ENCODE assay signal across 12 cellular contexts in the genomic region with DNA sequence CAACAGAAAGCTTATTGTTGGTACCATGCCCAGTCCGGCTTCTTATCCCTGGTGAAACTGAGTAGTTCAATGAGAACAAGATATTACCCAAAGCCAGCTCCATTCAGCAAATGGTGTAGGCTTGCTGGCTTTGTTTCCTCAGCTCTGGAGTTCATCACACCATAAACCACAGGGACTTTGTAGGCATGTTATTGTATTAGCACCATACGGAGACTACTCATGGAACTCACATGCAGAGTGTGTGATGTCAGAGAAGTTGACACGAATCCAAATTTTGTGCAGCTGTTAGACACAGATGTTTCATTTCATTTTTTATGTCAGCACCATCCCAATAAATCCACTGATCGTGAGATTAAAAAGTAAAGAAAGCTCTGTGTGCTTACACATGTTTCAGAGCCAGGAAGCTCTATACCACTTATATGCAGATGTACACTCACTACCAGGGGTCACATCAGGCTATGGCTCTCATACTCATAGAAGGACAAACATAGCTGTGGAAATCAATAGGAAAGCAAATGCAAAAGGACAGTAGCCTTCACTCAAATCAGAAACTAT.
DNase-seq lines count a peak whose midpoint lies in the region; ATAC-seq and TF ChIP-seq lines count a peak whose summit lies in the region.
"Had no signal": no experiment of that assay in that cellular context is flagged by ENCODE, and none has a peak within 500 bp of the region (broad histone marks: within the 10 kb centered on the region; RNA-seq: fewer than 3 reads in every experiment).

No MANE protein-coding gene starts in this region.

- H3K23ac ChIP-seq in trophoblast cell (ENCODE audit: low read length) = peak overlapping the region; percentile 70

- peaks cover 0 to 2% of the 10 kb centered on the region in 2 experiments for H3K4me1 ChIP-seq in trophoblast cell (ENCODE audit: control insufficient read depth in 1 of 2, insufficient read depth in 2 of 2, low read length in 2 of 2)
- H3K4me1 ChIP-seq: colonic mucosa had no signal

- no peak overlapping the region for H3K4me2 ChIP-seq in trophoblast cell (ENCODE audit: low read length)

- no peak overlapping the region for H2AK5ac ChIP-seq in trophoblast cell (ENCODE audit: low read length)

- H3K18ac ChIP-seq in trophoblast cell (ENCODE audit: low read length) = no peak overlapping the region

- H3K36me3 ChIP-seq in trophoblast cell (ENCODE audit: control insufficient read depth in 1 of 2, insufficient read depth in 2 of 2, low read length in 2 of 2) = no peaks in the 10 kb centered on the region
- H3K36me3 ChIP-seq: colonic mucosa had no signal

- H3K27ac ChIP-seq in trophoblast cell (ENCODE audit: low read depth, low read length) = no peak overlapping the region
- H3K27ac ChIP-seq: colonic mucosa had no signal

- H3K9ac ChIP-seq in trophoblast cell (ENCODE audit: low read length) = no peak overlapping the region

- H4K91ac ChIP-seq in trophoblast cell (ENCODE audit: low read depth, low read length) = no peak overlapping the region

- TF ChIP-seq CTCF in fibroblast of the aortic adventitia (IDR thresholded peaks at IDR 0.05; ENCODE audit: insufficient read depth, low read length) = no peak

- DNase-seq in EL = peak; percentile 47
- DNase-seq in RPMI8226 = peak; percentile 40
- DNase-seq in fibroblast of the aortic adventitia (ENCODE audit: low read depth) = peak; percentile 99
- no peak for DNase-seq in trophoblast cell
- DNase-seq in NCI-H510A treated with DMSO at 0.1 percent for 48 hours (lab: John Stamatoyannopoulos, UW) = no peak
- DNase-seq in SW480 (ENCODE audit: low spot score) = no peak
- DNase-seq in hippocampal formation (lab: John Stamatoyannopoulos, UW) = no peak
- DNase-seq: activated CD4-positive, alpha-beta T cell treated with anti-CD3 and anti-CD28 coated beads, Interleukin-2, amount 10 ng/mL, durations not matched to agents 7 days and 5 days; Calu3; colonic mucosa; SW 1271 had no signal

- WGBS in trophoblast cell (ENCODE audit: extremely low coverage, insufficient coverage, insufficient read length) = no CpG with 5 or more reads among the region's 4 CpGs

- H3K4me3 ChIP-seq in fibroblast of the aortic adventitia (ENCODE audit: low read depth, low read length) (no peak overlapping the region), trophoblast cell (ENCODE audit: low read depth, low read length) (no peak overlapping the region)
- H3K4me3 ChIP-seq: colonic mucosa had no signal

- H4K8ac ChIP-seq in trophoblast cell (ENCODE audit: low read depth, low read length) = no peak overlapping the region

- ATAC-seq in HG02938 (IDR thresholded peaks at IDR 0.05; ENCODE audit: unreplicated experiment) = no peak

- no peaks in the 10 kb centered on the region for H3K79me1 ChIP-seq in trophoblast cell (ENCODE audit: low read length)

- H2AFZ ChIP-seq in trophoblast cell (ENCODE audit: insufficient read depth, low read length, poor library complexity) = no peak overlapping the region

- no peak overlapping the region for H3K4ac ChIP-seq in trophoblast cell (ENCODE audit: low read depth, low read length)

- H3K27me3 ChIP-seq in trophoblast cell (ENCODE audit: insufficient read depth, low read length) = no peaks in the 10 kb centered on the region
- H3K27me3 ChIP-seq: colonic mucosa had no signal

- no peak overlapping the region for H2BK120ac ChIP-seq in trophoblast cell (ENCODE audit: insufficient read depth, low read length, poor library complexity)

- H4K12ac ChIP-seq in trophoblast cell (ENCODE audit: low read depth, low read length) = no peak overlapping the region

- no peak overlapping the region for H2BK5ac ChIP-seq in trophoblast cell (ENCODE audit: low read depth, low read length, poor library complexity)

- H2BK12ac ChIP-seq in trophoblast cell (ENCODE audit: low read length) = no peak overlapping the region

- H3K79me2 ChIP-seq in trophoblast cell (ENCODE audit: control insufficient read depth, insufficient read depth, low read length, poor library complexity) = no peaks in the 10 kb centered on the region

- no peak overlapping the region for H3K14ac ChIP-seq in trophoblast cell (ENCODE audit: low read length)

- no peaks in the 10 kb centered on the region for H3K9me3 ChIP-seq in trophoblast cell (ENCODE audit: insufficient read depth, low read depth, low read length)
- H3K9me3 ChIP-seq: colonic mucosa had no signal

Comparison
In these comparisons a context has a peak if more than half of its experiments do, and no peak if none do; other contexts are left out.
1. DNase-seq: peak in EL (single experiment), RPMI8226 (single experiment) and fibroblast of the aortic adventitia (single experiment); none in trophoblast cell (0 of 2), NCI-H510A treated with DMSO at 0.1 percent for 48 hours (single experiment), SW480 (single experiment) and hippocampal formation (0 of 2).